ENCODE assay signal across 1 cellular context in genomic region chr1:2413495-2414296, GRCh38.
A peak's percentile ranks its signal among the peaks of the same experiment; 100 is the strongest.
TF ChIP-seq lines count a peak whose summit lies in the region.

No MANE protein-coding gene starts in this region.

TF ChIP-seq in HepG2, 621 proteins besides CTCF, POLR2A, EP300 and RAD21 (continued from another document and continues in another):
- TF ChIP-seq ZNF746 (CRISPR knock-in tag; IDR thresholded peaks at IDR 0.05), result no peak
- no peak; the same call in 1 of the 2 replicates for TF ChIP-seq HIC2 (CRISPR knock-in tag; IDR thresholded peaks at IDR 0.05; ENCODE audit: low read depth)
- no peak for TF ChIP-seq RFX5 (IDR thresholded peaks at IDR 0.05; ENCODE audit: low read depth, low read length)
- TF ChIP-seq TAF15 (IDR thresholded peaks at IDR 0.05; ENCODE audit: low read depth, low read length, poor library complexity, severe bottlenecking), result no peak
- no peak for TF ChIP-seq ZBTB33 (CRISPR knock-in tag; IDR thresholded peaks at IDR 0.05)
- no peak; the same call in 1 of the 2 replicates for TF ChIP-seq PAX8 (CRISPR knock-in tag; IDR thresholded peaks at IDR 0.05; ENCODE audit: borderline replicate concordance)
- TF ChIP-seq ZFY (CRISPR knock-in tag; IDR thresholded peaks at IDR 0.05), result no peak
- 0 out of 2 replicates have a peak, but pooled peaks have one; percentile 57 for TF ChIP-seq PRDM4 (CRISPR knock-in tag; IDR thresholded peaks at IDR 0.05; ENCODE audit: borderline replicate concordance)
- TF ChIP-seq ZNF646 (CRISPR knock-in tag; IDR thresholded peaks at IDR 0.05), result no peak
- TF ChIP-seq THAP9 (CRISPR knock-in tag; IDR thresholded peaks at IDR 0.05; ENCODE audit: borderline replicate concordance), result peak; percentile 17; the same call in 1 of the 2 replicates
- no peak for TF ChIP-seq SMAD9 (CRISPR knock-in tag; IDR thresholded peaks at IDR 0.05)
- TF ChIP-seq ZNF331 (CRISPR knock-in tag; IDR thresholded peaks at IDR 0.05), result 0 out of 2 replicates have a peak, but pooled peaks have one; percentile 10
- no peak for TF ChIP-seq AKNA (CRISPR knock-in tag; IDR thresholded peaks at IDR 0.05; ENCODE audit: borderline replicate concordance)
- 0 out of 2 replicates have a peak, but pooled peaks have one; percentile 32 for TF ChIP-seq ZBTB4 (CRISPR knock-in tag; IDR thresholded peaks at IDR 0.05; ENCODE audit: borderline replicate concordance)
- TF ChIP-seq IKZF4 (CRISPR knock-in tag; IDR thresholded peaks at IDR 0.05; ENCODE audit: borderline replicate concordance, low read depth, not compliant biosample characterization), result no peak
- peak; percentile 54; the same call in 1 of the 2 replicates for TF ChIP-seq NFKB2 (CRISPR knock-in tag; IDR thresholded peaks at IDR 0.05; ENCODE audit: borderline replicate concordance)
- TF ChIP-seq SOX6 (IDR thresholded peaks at IDR 0.05), result no peak
- no peak; the same call in 1 of the 2 replicates for TF ChIP-seq SOX6 (CRISPR knock-in tag; IDR thresholded peaks at IDR 0.05)
